ENCODE assay signal across 13 cellular contexts in genomic region chr10:33265621-33266020, GRCh38.
DNase-seq lines count a peak whose midpoint lies in the region; ATAC-seq lines count a peak whose summit lies in the region.
"Had no signal": no experiment of that assay in that cellular context is flagged by ENCODE, and none has a peak within 500 bp of the region (broad histone marks: within the 10 kb centered on the region; RNA-seq: fewer than 3 reads in every experiment).

No MANE protein-coding gene starts in this region.

- DNase-seq in activated T-cell treated with anti-CD3 and anti-CD28 coated beads, Interleukin-2, amount 50 U/mL, for 4 hours = no peak
- DNase-seq in stimulated activated CD4-positive, alpha-beta T cell treated with anti-CD3 and anti-CD28 coated beads, Interleukin-12 subunit alpha, Interleukin-12 subunit beta, amount 100 ng/mL, for 24 hours (ENCODE audit: low read depth in 2 of 2) = peak; percentile 20 to 64
- DNase-seq in NCI-H2029 treated with DMSO at 0.1 percent for 48 hours (lab: John Stamatoyannopoulos, UW) (no peak), SKM-1 (lab: John Stamatoyannopoulos, UW; ENCODE audit: unreplicated experiment) (no peak)
- DNase-seq: CD4-positive, alpha-beta memory T cell; naive thymus-derived CD4-positive, alpha-beta T cell; NCI-H524 treated with DMSO at 0.1 percent for 48 hours; trophoblast cell had no signal

- H3K27me3 Mint-ChIP-seq in activated T-cell treated with anti-CD3 and anti-CD28 coated beads, Interleukin-2, amount 50 U/mL, for 4 hours (ENCODE audit: low read depth) = peaks cover 7% of the 10 kb centered on the region

- peak overlapping the region; percentile 99 for H3K27ac ChIP-seq in ACC112 (ENCODE audit: low read depth, low read length)

- H3K79me2 ChIP-seq in ACC112 (ENCODE audit: control insufficient read depth, insufficient read depth, low read length, unreplicated experiment) = peaks cover 31% of the 10 kb centered on the region

- H3K4me3 ChIP-seq in ACC112 (ENCODE audit: low read depth, low read length) = no peak overlapping the region

- peaks cover 58% of the 10 kb centered on the region for H3K4me1 ChIP-seq in ACC112 (ENCODE audit: control insufficient read depth, insufficient read depth, low read length, unreplicated experiment)

- peaks cover 40% of the 10 kb centered on the region for H3K36me3 ChIP-seq in ACC112 (ENCODE audit: insufficient read depth, low read length)

- no peaks in the 10 kb centered on the region for H3K27me3 ChIP-seq in ACC112 (ENCODE audit: insufficient read depth, low read length)

- peaks cover 23% of the 10 kb centered on the region for H3K4me1 Mint-ChIP-seq in activated T-cell treated with anti-CD3 and anti-CD28 coated beads, Interleukin-2, amount 50 U/mL, for 4 hours (ENCODE audit: low read depth)
- H3K4me1 Mint-ChIP-seq: central memory CD8-positive, alpha-beta T cell had no signal

- no peaks in the 10 kb centered on the region for H3K9me3 Mint-ChIP-seq in activated T-cell treated with anti-CD3 and anti-CD28 coated beads, Interleukin-2, amount 50 U/mL, for 4 hours
- H3K9me3 Mint-ChIP-seq: CD4-positive, alpha-beta memory T cell; central memory CD8-positive, alpha-beta T cell had no signal

- H3K4me3 Mint-ChIP-seq in activated T-cell treated with anti-CD3 and anti-CD28 coated beads, Interleukin-2, amount 50 U/mL, for 4 hours = no peak overlapping the region
- H3K4me3 Mint-ChIP-seq: CD4-positive, alpha-beta memory T cell; central memory CD8-positive, alpha-beta T cell; naive thymus-derived CD4-positive, alpha-beta T cell had no signal

- H2AFZ ChIP-seq in ACC112 (ENCODE audit: low read length, unreplicated experiment) = no peak overlapping the region

- no peaks in the 10 kb centered on the region for H3K36me3 Mint-ChIP-seq in activated T-cell treated with anti-CD3 and anti-CD28 coated beads, Interleukin-2, amount 50 U/mL, for 4 hours (ENCODE audit: insufficient read depth)
- H3K36me3 Mint-ChIP-seq: CD4-positive, alpha-beta memory T cell had no signal

- peak; percentile 63 for ATAC-seq in GM18868 (IDR thresholded peaks at IDR 0.05; ENCODE audit: unreplicated experiment)
- peak; percentile 21 to 36 for ATAC-seq in activated T-cell treated with anti-CD3 and anti-CD28 coated beads, Interleukin-2, amount 50 U/mL, for 4 hours
- ATAC-seq in GM18517 (IDR thresholded peaks at IDR 0.05; ENCODE audit: unreplicated experiment) = no peak
- no peak for ATAC-seq in GM21825 (IDR thresholded peaks at IDR 0.05; ENCODE audit: unreplicated experiment)
- ATAC-seq: naive thymus-derived CD4-positive, alpha-beta T cell had no signal

Comparison
In these comparisons a context has a peak if more than half of its experiments do, and no peak if none do; other contexts are left out.
1. ATAC-seq: peak in GM18868 (single experiment) and activated T-cell treated with anti-CD3 and anti-CD28 coated beads, Interleukin-2, amount 50 U/mL, for 4 hours (2 of 2); none in GM18517 (single experiment) and GM21825 (single experiment).
2. DNase-seq: peak in stimulated activated CD4-positive, alpha-beta T cell treated with anti-CD3 and anti-CD28 coated beads, Interleukin-12 subunit alpha, Interleukin-12 subunit beta, amount 100 ng/mL, for 24 hours (2 of 2); none in activated T-cell treated with anti-CD3 and anti-CD28 coated beads, Interleukin-2, amount 50 U/mL, for 4 hours (single experiment), NCI-H2029 treated with DMSO at 0.1 percent for 48 hours (single experiment) and SKM-1 (single experiment).